Comparison of ENCODE assay signal across 27 cellular contexts in the genomic region with DNA sequence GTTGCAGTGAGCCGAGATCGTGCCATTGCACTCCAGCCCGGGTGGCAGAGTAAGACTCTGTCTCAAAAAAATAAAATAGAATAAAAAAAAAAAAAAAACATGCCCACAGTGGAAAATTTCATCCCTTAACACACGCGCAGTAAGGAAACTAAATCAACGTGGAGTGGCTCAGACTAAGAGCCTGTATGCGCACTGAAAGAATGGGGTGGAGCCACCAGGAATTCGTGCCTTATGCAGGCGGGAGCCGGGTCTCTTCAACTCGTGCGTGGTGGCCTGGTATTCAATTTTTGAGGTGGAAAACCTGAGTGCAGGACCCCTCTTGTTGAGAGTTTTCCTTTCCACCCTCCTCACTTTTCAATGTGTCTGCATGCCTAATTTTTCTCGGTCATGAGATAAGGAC.
"Had no signal": no experiment of that assay in that cellular context is flagged by ENCODE, and none has a peak within 500 bp of the region (broad histone marks: within the 10 kb centered on the region; RNA-seq: fewer than 3 reads in every experiment).

No MANE protein-coding gene starts in this region.

- H3K36me3 Mint-ChIP-seq: stimulated activated effector memory CD8-positive, alpha-beta T cell treated with anti-CD3 and anti-CD28 coated beads, Interleukin-12 subunit alpha, Interleukin-12 subunit beta, amount 100 ng/mL, for 72 hours; stimulated activated memory B cell treated with anti-CD40 and anti-IgM and Interleukin-4, amounts not matched to agents 10 μg/mL and 1 μg/mL and 100 μg/mL, for 72 hours; type B pancreatic cell had no signal

- DNase-seq: stimulated activated CD4-positive, alpha-beta T cell treated with anti-CD3 and anti-CD28 coated beads, Interleukin-2, amount 100 ng/mL, for 48 hours; stimulated activated CD4-positive, alpha-beta T cell treated with anti-CD3 and anti-CD28 coated beads, Interleukin-4, amount 100 ng/mL, for 1 hour; stimulated activated CD4-positive, alpha-beta T cell treated with anti-CD3 and anti-CD28 coated beads, Interleukin-4, amount 100 ng/mL, for 24 hours; stimulated activated CD4-positive, alpha-beta T cell treated with anti-CD3 and anti-CD28 coated beads, Interleukin-4, amount 100 ng/mL, for 4 hours; stimulated activated CD8-positive, alpha-beta memory T cell treated with anti-CD3 and anti-CD28 coated beads, Interleukin-4, amount 100 ng/mL, for 48 hours; stimulated activated naive B cell treated with anti-CD40 and anti-IgM and Interleukin-4, amounts not matched to agents 10 μg/mL and 1 μg/mL and 100 μg/mL, for 72 hours; stimulated activated naive CD4-positive, alpha-beta T cell; stimulated activated naive CD4-positive, alpha-beta T cell treated with Interleukin-2 at 50 U/mL for 16 hours; stimulated activated naive CD8-positive, alpha-beta T cell treated with anti-CD3 and anti-CD28 coated beads, Interleukin-15, amount 100 ng/mL, for 72 hours; stimulated activated naive CD8-positive, alpha-beta T cell treated with anti-CD3 and anti-CD28 coated beads, Interleukin-15, Interleukin-2, amounts not matched to agents 100 U/mL and 50 U/mL, for 24 hours; stomach; substantia nigra; testis; thyroid gland; tibial artery; transverse colon; upper lobe of left lung; upper lobe of right lung; uterus had no signal

- H3K4me1 ChIP-seq: stomach, suprapubic skin, testis, thyroid gland, tibial artery, tibial nerve, transverse colon, upper lobe of right lung, uterus, vagina had no signal

- H3K9me3 ChIP-seq: stomach, suprapubic skin, testis, thoracic aorta, thyroid gland, tibial artery, tibial nerve, transverse colon, upper lobe of left lung, upper lobe of right lung, uterus, vagina had no signal

- H3K4me3 ChIP-seq: stomach, suprapubic skin, testis, thoracic aorta, thyroid gland, tibial artery, tibial nerve, transverse colon, upper lobe of left lung, upper lobe of right lung, uterus, vagina had no signal

- H3K27ac Mint-ChIP-seq: stimulated activated effector memory CD8-positive, alpha-beta T cell treated with anti-CD3 and anti-CD28 coated beads, Interleukin-12 subunit alpha, Interleukin-12 subunit beta, amount 100 ng/mL, for 72 hours; stimulated activated memory B cell treated with anti-CD40 and anti-IgM and Interleukin-4, amounts not matched to agents 10 μg/mL and 1 μg/mL and 100 μg/mL, for 72 hours; stimulated activated naive B cell treated with anti-CD40 and anti-IgM and Interleukin-4, amounts not matched to agents 10 μg/mL and 1 μg/mL and 100 μg/mL, for 72 hours; stimulated activated naive CD8-positive, alpha-beta T cell treated with anti-CD3 and anti-CD28 coated beads, Interleukin-15, amount 100 ng/mL, for 72 hours; stimulated activated naive CD8-positive, alpha-beta T cell treated with anti-CD3 and anti-CD28 coated beads, Interleukin-15, Interleukin-2, amounts not matched to agents 100 ng/mL and 50 ng/mL, for 24 hours; type B pancreatic cell had no signal

- H3K27me3 ChIP-seq: testis, thyroid gland, tibial nerve, upper lobe of left lung, upper lobe of right lung, uterus, vagina had no signal

- H3K4me1 Mint-ChIP-seq: stimulated activated effector memory CD8-positive, alpha-beta T cell treated with anti-CD3 and anti-CD28 coated beads, Interleukin-12 subunit alpha, Interleukin-12 subunit beta, amount 100 ng/mL, for 72 hours; stimulated activated memory B cell treated with anti-CD40 and anti-IgM and Interleukin-4, amounts not matched to agents 10 μg/mL and 1 μg/mL and 100 μg/mL, for 72 hours; stimulated activated naive B cell treated with anti-CD40 and anti-IgM and Interleukin-4, amounts not matched to agents 10 μg/mL and 1 μg/mL and 100 μg/mL, for 72 hours; stimulated activated naive CD8-positive, alpha-beta T cell treated with anti-CD3 and anti-CD28 coated beads, Interleukin-15, amount 100 ng/mL, for 72 hours had no signal

- H3K27ac ChIP-seq: stomach, suprapubic skin, testis, thoracic aorta, thyroid gland, tibial artery, tibial nerve, transverse colon, upper lobe of left lung, upper lobe of right lung, uterus, vagina had no signal

- H3K9me3 Mint-ChIP-seq: stimulated activated effector memory CD8-positive, alpha-beta T cell treated with anti-CD3 and anti-CD28 coated beads, Interleukin-12 subunit alpha, Interleukin-12 subunit beta, amount 100 ng/mL, for 72 hours; stimulated activated memory B cell treated with anti-CD40 and anti-IgM and Interleukin-4, amounts not matched to agents 10 μg/mL and 1 μg/mL and 100 μg/mL, for 72 hours; stimulated activated naive B cell treated with anti-CD40 and anti-IgM and Interleukin-4, amounts not matched to agents 10 μg/mL and 1 μg/mL and 100 μg/mL, for 72 hours; stimulated activated naive CD8-positive, alpha-beta T cell treated with anti-CD3 and anti-CD28 coated beads, Interleukin-15, amount 100 ng/mL, for 72 hours; stimulated activated naive CD8-positive, alpha-beta T cell treated with anti-CD3 and anti-CD28 coated beads, Interleukin-15, Interleukin-2, amounts not matched to agents 100 ng/mL and 50 ng/mL, for 24 hours had no signal

- H3K36me3 ChIP-seq: stomach, suprapubic skin, thoracic aorta, thyroid gland, tibial artery, tibial nerve, transverse colon, upper lobe of left lung, upper lobe of right lung, uterus, vagina had no signal

- H3K4me3 Mint-ChIP-seq: stimulated activated effector memory CD8-positive, alpha-beta T cell treated with anti-CD3 and anti-CD28 coated beads, Interleukin-12 subunit alpha, Interleukin-12 subunit beta, amount 100 ng/mL, for 72 hours; stimulated activated memory B cell treated with anti-CD40 and anti-IgM and Interleukin-4, amounts not matched to agents 10 μg/mL and 1 μg/mL and 100 μg/mL, for 72 hours; stimulated activated naive B cell treated with anti-CD40 and anti-IgM and Interleukin-4, amounts not matched to agents 10 μg/mL and 1 μg/mL and 100 μg/mL, for 72 hours; stimulated activated naive CD8-positive, alpha-beta T cell treated with anti-CD3 and anti-CD28 coated beads, Interleukin-15, amount 100 ng/mL, for 72 hours; stimulated activated naive CD8-positive, alpha-beta T cell treated with anti-CD3 and anti-CD28 coated beads, Interleukin-15, Interleukin-2, amounts not matched to agents 100 ng/mL and 50 ng/mL, for 24 hours; type B pancreatic cell had no signal

- H3K27me3 Mint-ChIP-seq: stimulated activated naive B cell treated with anti-CD40 and anti-IgM and Interleukin-4, amounts not matched to agents 10 μg/mL and 1 μg/mL and 100 μg/mL, for 72 hours had no signal

- ATAC-seq: stimulated activated effector memory CD8-positive, alpha-beta T cell treated with anti-CD3 and anti-CD28 coated beads, Interleukin-12 subunit alpha, Interleukin-12 subunit beta, amount 100 ng/mL, for 72 hours; stimulated activated memory B cell treated with anti-CD40 and anti-IgM and Interleukin-4, amounts not matched to agents 10 μg/mL and 1 μg/mL and 100 μg/mL, for 72 hours; stimulated activated naive B cell treated with anti-CD40 and anti-IgM and Interleukin-4, amounts not matched to agents 10 μg/mL and 1 μg/mL and 100 μg/mL, for 72 hours; stimulated activated naive CD8-positive, alpha-beta T cell treated with anti-CD3 and anti-CD28 coated beads, Interleukin-15, amount 100 ng/mL, for 72 hours; stimulated activated naive CD8-positive, alpha-beta T cell treated with anti-CD3 and anti-CD28 coated beads, Interleukin-15, Interleukin-2, amounts not matched to agents 100 U/mL and 50 U/mL, for 24 hours; upper lobe of right lung had no signal
